Comparison of ENCODE assay signal across 15 cellular contexts in genomic region chr7:158774916-158775315, GRCh38.
"Had no signal": no experiment of that assay in that cellular context is flagged by ENCODE, and none has a peak within 500 bp of the region (broad histone marks: within the 10 kb centered on the region; RNA-seq: fewer than 3 reads in every experiment).

No MANE protein-coding gene starts in this region.

- H3K4me3 Mint-ChIP-seq: activated CD4-positive, alpha-beta T cell treated with anti-CD3 and anti-CD28 coated beads, Interleukin-2, amount 10 ng/mL, durations not matched to agents 7 days and 5 days; nephron had no signal

- H3K27me3 ChIP-seq: body of pancreas, spleen had no signal

- H3K27ac ChIP-seq: body of pancreas, coronary artery, lower lobe of right lung, SK-N-MC, spleen had no signal

- DNase-seq: activated CD4-positive, alpha-beta T cell treated with anti-CD3 and anti-CD28 coated beads, Interleukin-2, amount 10 ng/mL, durations not matched to agents 7 days and 5 days; amygdala; body of pancreas; caudate nucleus; erythroblast; hypothalamus; lower lobe of right lung; nucleus accumbens; spleen; stimulated activated CD8-positive, alpha-beta memory T cell treated with anti-CD3 and anti-CD28 coated beads, Interleukin-4, amount 100 ng/mL, for 48 hours; T1000 had no signal

- ATAC-seq: body of pancreas, lower lobe of right lung had no signal

- H3K27me3 Mint-ChIP-seq: activated CD4-positive, alpha-beta T cell treated with anti-CD3 and anti-CD28 coated beads, Interleukin-2, amount 10 ng/mL, durations not matched to agents 7 days and 5 days; activated naive CD4-positive, alpha-beta T cell treated with anti-CD3 and anti-CD28 coated beads, Interleukin-2, amount 50 U/mL, for 24 hours had no signal

- H3K9me3 ChIP-seq: body of pancreas, lower lobe of right lung, spleen had no signal

- H3K9me3 Mint-ChIP-seq: activated naive CD4-positive, alpha-beta T cell treated with anti-CD3 and anti-CD28 coated beads, Interleukin-2, amount 50 U/mL, for 24 hours; nephron had no signal

- H3K27ac Mint-ChIP-seq: activated CD4-positive, alpha-beta T cell treated with anti-CD3 and anti-CD28 coated beads, Interleukin-2, amount 10 ng/mL, durations not matched to agents 7 days and 5 days; nephron had no signal

- H3K4me3 ChIP-seq: body of pancreas, coronary artery, lower lobe of right lung, SK-N-MC, spleen had no signal

- H3K4me1 Mint-ChIP-seq: activated naive CD4-positive, alpha-beta T cell treated with anti-CD3 and anti-CD28 coated beads, Interleukin-2, amount 50 U/mL, for 24 hours; nephron had no signal
